ENCODE assay signal across 13 cellular contexts in the genomic region with DNA sequence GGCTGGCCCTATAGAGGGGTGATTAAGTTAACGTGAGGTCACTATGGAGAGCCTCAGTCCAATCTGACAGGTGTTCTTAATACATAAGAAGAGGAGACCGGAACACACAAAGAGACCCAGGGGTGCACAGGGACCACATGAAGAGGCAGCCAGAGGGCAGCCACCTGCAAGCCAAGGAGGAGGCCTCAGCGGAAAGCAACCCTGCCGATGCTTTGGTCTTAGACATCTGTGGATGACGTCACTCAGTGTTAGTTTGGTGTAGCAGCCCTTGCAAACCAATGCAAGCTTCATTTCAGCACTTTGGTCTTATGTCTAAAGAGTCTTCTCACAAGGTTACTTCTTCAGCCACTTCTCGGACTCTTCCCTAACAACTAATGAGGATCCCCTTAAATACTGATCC. TPM values are rescaled to one million over a fixed set of nuclear protein-coding genes. Genes with fewer than 3 reads are reported as not detected.
DNase-seq lines count a peak whose midpoint lies in the region; ATAC-seq lines count a peak whose summit lies in the region.
"Had no signal": no experiment of that assay in that cellular context is flagged by ENCODE, and none has a peak within 500 bp of the region (broad histone marks: within the 10 kb centered on the region; RNA-seq: fewer than 3 reads in every experiment).

No MANE protein-coding gene starts in this region.

- CTCF ChIA-PET in activated naive CD4-positive, alpha-beta T cell treated with anti-CD3 and anti-CD28 coated beads for 36 hours (lab: Charles Lee): interaction anchor here (0.6 kb wide), 1 partner anchor 48 kb away, joined by 4 read pairs; no protein-coding TSS in a partner anchor

- no peaks in the 10 kb centered on the region for H3K36me3 Mint-ChIP-seq in activated naive CD4-positive, alpha-beta T cell treated with anti-CD3 and anti-CD28 coated beads for 36 hours (ENCODE audit: low read depth)
- H3K36me3 Mint-ChIP-seq: mesothelial cell of epicardium, T-cell had no signal

- H3K4me3 Mint-ChIP-seq in activated naive CD4-positive, alpha-beta T cell treated with anti-CD3 and anti-CD28 coated beads for 36 hours: no peak overlapping the region
- H3K4me3 Mint-ChIP-seq: mesothelial cell of epicardium, T-cell had no signal

- H3K4me1 Mint-ChIP-seq in activated naive CD4-positive, alpha-beta T cell treated with anti-CD3 and anti-CD28 coated beads for 36 hours (ENCODE audit: low read depth): peaks cover 5% of the 10 kb centered on the region

- ATAC-seq in GM21825 (IDR thresholded peaks at IDR 0.05; ENCODE audit: unreplicated experiment) (peak; percentile 37), HG03571 (IDR thresholded peaks at IDR 0.05; ENCODE audit: unreplicated experiment) (peak; percentile 37)
- no peak for ATAC-seq in stimulated activated naive CD8-positive, alpha-beta T cell treated with anti-CD3 and anti-CD28 coated beads, Interleukin-15, Interleukin-2, amounts not matched to agents 100 U/mL and 50 U/mL, for 24 hours
- ATAC-seq: A549, heart left ventricle had no signal

- peak; percentile 19 for DNase-seq in activated naive CD4-positive, alpha-beta T cell treated with anti-CD3 and anti-CD28 coated beads for 36 hours
- no peak for DNase-seq in activated naive CD4-positive, alpha-beta T cell (lab: John Stamatoyannopoulos, UW)
- DNase-seq in stimulated activated naive CD8-positive, alpha-beta T cell treated with anti-CD3 and anti-CD28 coated beads, Interleukin-15, Interleukin-2, amounts not matched to agents 100 U/mL and 50 U/mL, for 24 hours: peak; percentile 21
- DNase-seq in NCI-H526 (lab: John Stamatoyannopoulos, UW): no peak
- no peak for DNase-seq in cerebellar nuclear complex (lab: John Stamatoyannopoulos, UW)
- no peak for DNase-seq in NCI-H187 (lab: John Stamatoyannopoulos, UW)
- DNase-seq: effector CD8-positive, alpha-beta T cell; heart left ventricle had no signal

- H3K27me3 Mint-ChIP-seq in activated naive CD4-positive, alpha-beta T cell treated with anti-CD3 and anti-CD28 coated beads for 36 hours (ENCODE audit: low read depth): peaks cover 5% of the 10 kb centered on the region

- no peaks in the 10 kb centered on the region for H3K9me3 Mint-ChIP-seq in activated naive CD4-positive, alpha-beta T cell treated with anti-CD3 and anti-CD28 coated beads for 36 hours
- H3K9me3 Mint-ChIP-seq: mesothelial cell of epicardium, T-cell had no signal

- intact Hi-C loops in activated naive CD4-positive, alpha-beta T cell treated with anti-CD3 and anti-CD28 coated beads for 36 hours (cut with micrococcal nuclease): no loop called here

- H3K27ac Mint-ChIP-seq in activated naive CD4-positive, alpha-beta T cell treated with anti-CD3 and anti-CD28 coated beads for 36 hours: no peak overlapping the region
- H3K27ac Mint-ChIP-seq: mesothelial cell of epicardium, T-cell had no signal

RNA-seq across cellular contexts. Expression of gene GRHPR, which starts 47.6 kb away (rescaled TPM):
- total RNA-seq in activated naive CD4-positive, alpha-beta T cell treated with anti-CD3 and anti-CD28 coated beads for 36 hours: 10 to 100 TPM; 72.8 to 75.6 TPM

Comparison
In these comparisons a context has a peak if more than half of its experiments do, and no peak if none do; other contexts are left out.
1. DNase-seq: peak in activated naive CD4-positive, alpha-beta T cell treated with anti-CD3 and anti-CD28 coated beads for 36 hours (single experiment) and stimulated activated naive CD8-positive, alpha-beta T cell treated with anti-CD3 and anti-CD28 coated beads, Interleukin-15, Interleukin-2, amounts not matched to agents 100 U/mL and 50 U/mL, for 24 hours (single experiment); none in activated naive CD4-positive, alpha-beta T cell (0 of 4), NCI-H526 (0 of 2), cerebellar nuclear complex (0 of 2) and NCI-H187 (0 of 2).